In genomic region chr12:87671757-87672156, GRCh38 we compare ENCODE assay signal across 1 cellular context.
TF ChIP-seq lines count a peak whose summit lies in the region.

No MANE protein-coding gene starts in this region.

TF ChIP-seq in GM23338, 12 proteins besides CTCF, POLR2A, EP300 and RAD21 (continued from another document):
- TF ChIP-seq ZNF462 (CRISPR knock-in tag; IDR thresholded peaks at IDR 0.05) (no peak), ZNF331 (CRISPR knock-in tag; IDR thresholded peaks at IDR 0.05; ENCODE audit: low read depth) (no peak), POLR2AphosphoS5 (IDR thresholded peaks at IDR 0.05; ENCODE audit: low read depth) (no peak), ETS1 (IDR thresholded peaks at IDR 0.05) (no peak), JUNB (IDR thresholded peaks at IDR 0.05; ENCODE audit: unreplicated experiment) (no peak), NANOG (IDR thresholded peaks at IDR 0.05; ENCODE audit: borderline replicate concordance) (no peak), ZNF114 (CRISPR knock-in tag; IDR thresholded peaks at IDR 0.05) (no peak), CREB1 (CRISPR knock-in tag; IDR thresholded peaks at IDR 0.05; ENCODE audit: low read depth) (no peak), STAT1 (IDR thresholded peaks at IDR 0.05; ENCODE audit: unreplicated experiment) (no peak), EZH2phosphoT487 (IDR thresholded peaks at IDR 0.05; ENCODE audit: unreplicated experiment) (no peak)
TF ChIP-seq in GM23338: peak in this region for 0.
